21 cellular contexts compared by ENCODE assay signal in genomic region chr4:108320066-108320465, GRCh38.
"Had no signal": no experiment of that assay in that cellular context is flagged by ENCODE, and none has a peak within 500 bp of the region (broad histone marks: within the 10 kb centered on the region; RNA-seq: fewer than 3 reads in every experiment).

No MANE protein-coding gene starts in this region.

- ATAC-seq: activated naive CD8-positive, alpha-beta T cell treated with anti-CD3 and anti-CD28 coated beads, Interleukin-2, amount 50 U/mL, for 24 hours; activated T-cell treated with anti-CD3 and anti-CD28 coated beads, Interleukin-2, amount 50 U/mL, for 4 hours; foreskin keratinocyte; left lung; right lobe of liver; stimulated activated naive B cell treated with anti-CD40 and anti-IgM and Interleukin-4, amounts not matched to agents 10 μg/mL and 1 μg/mL and 100 μg/mL, for 72 hours had no signal

- H3K4me3 ChIP-seq: left lung, pancreas, right lobe of liver had no signal

- H3K27ac ChIP-seq: epithelial cell of prostate, foreskin keratinocyte, left lung, pancreas, right lobe of liver had no signal

- H3K9me3 ChIP-seq: left lung, pancreas, right lobe of liver had no signal

- H3K4me1 ChIP-seq: foreskin keratinocyte, left lung, pancreas, right lobe of liver had no signal

- H3K4me1 Mint-ChIP-seq: brain, naive B cell had no signal

- H3K27me3 Mint-ChIP-seq: brain; naive B cell; stimulated activated naive B cell treated with anti-CD40 and anti-IgM and Interleukin-4, amounts not matched to agents 10 μg/mL and 1 μg/mL and 100 μg/mL, for 72 hours had no signal

- H3K4me3 Mint-ChIP-seq: activated CD4-positive, alpha-beta T cell treated with anti-CD3 and anti-CD28 coated beads, Interleukin-2, amount 10 ng/mL, durations not matched to agents 7 days and 5 days; activated naive CD4-positive, alpha-beta T cell treated with anti-CD3 and anti-CD28 coated beads, Interleukin-2, amount 10 ng/mL, durations not matched to agents 7 days and 5 days; activated naive CD8-positive, alpha-beta T cell treated with anti-CD3 and anti-CD28 coated beads, Interleukin-2, amount 50 U/mL, for 24 hours; activated T-cell treated with anti-CD3 and anti-CD28 coated beads, Interleukin-2, amount 50 U/mL, for 4 hours; brain; naive B cell; stimulated activated naive B cell treated with anti-CD40 and anti-IgM and Interleukin-4, amounts not matched to agents 10 μg/mL and 1 μg/mL and 100 μg/mL, for 72 hours; T-helper 2 cell treated with Interferon-gamma antibody and Interleukin-4, amounts not matched to agents 5 μg/mL and 100 μg/mL, for 36 hours had no signal

- H3K27ac Mint-ChIP-seq: activated CD4-positive, alpha-beta T cell treated with anti-CD3 and anti-CD28 coated beads, Interleukin-2, amount 10 ng/mL, durations not matched to agents 7 days and 5 days; activated naive CD4-positive, alpha-beta T cell treated with anti-CD3 and anti-CD28 coated beads, Interleukin-2, amount 10 ng/mL, durations not matched to agents 7 days and 5 days; activated naive CD8-positive, alpha-beta T cell treated with anti-CD3 and anti-CD28 coated beads, Interleukin-2, amount 50 U/mL, for 24 hours; brain; naive B cell; stimulated activated naive B cell treated with anti-CD40 and anti-IgM and Interleukin-4, amounts not matched to agents 10 μg/mL and 1 μg/mL and 100 μg/mL, for 72 hours; T-helper 2 cell treated with Interferon-gamma antibody and Interleukin-4, amounts not matched to agents 5 μg/mL and 100 μg/mL, for 36 hours had no signal

- H3K36me3 Mint-ChIP-seq: brain; stimulated activated naive B cell treated with anti-CD40 and anti-IgM and Interleukin-4, amounts not matched to agents 10 μg/mL and 1 μg/mL and 100 μg/mL, for 72 hours had no signal

- H3K27me3 ChIP-seq: left lung, pancreas, right lobe of liver had no signal

- DNase-seq: activated CD4-positive, alpha-beta T cell treated with anti-CD3 and anti-CD28 coated beads, Interleukin-2, amount 10 ng/mL, durations not matched to agents 7 days and 5 days; activated CD8-positive, alpha-beta memory T cell treated with anti-CD3 and anti-CD28 coated beads, Interleukin-2, amount 50 U/mL, for 4 hours; activated effector memory CD4-positive, alpha-beta T cell treated with Interleukin-2 at 50 U/mL for 16 hours; activated naive CD4-positive, alpha-beta T cell treated with anti-CD3 and anti-CD28 coated beads, Interleukin-2, amount 10 ng/mL, durations not matched to agents 7 days and 5 days; activated naive CD8-positive, alpha-beta T cell treated with anti-CD3 and anti-CD28 coated beads, Interleukin-2, amount 50 U/mL, for 24 hours; activated T-cell treated with anti-CD3 and anti-CD28 coated beads, Interleukin-2, amount 50 U/mL, for 4 hours; anterior cingulate cortex; caudate nucleus; foreskin keratinocyte; glutamatergic neuron; hypothalamus; islet precursor cell; left lung; mammary epithelial cell; naive B cell; pancreas; right lobe of liver; stimulated activated naive B cell treated with anti-CD40 and anti-IgM and Interleukin-4, amounts not matched to agents 10 μg/mL and 1 μg/mL and 100 μg/mL, for 72 hours had no signal

- H3K36me3 ChIP-seq: left lung, pancreas, right lobe of liver had no signal
